Comparison of ENCODE assay signal across 8 cellular contexts in the genomic region with DNA sequence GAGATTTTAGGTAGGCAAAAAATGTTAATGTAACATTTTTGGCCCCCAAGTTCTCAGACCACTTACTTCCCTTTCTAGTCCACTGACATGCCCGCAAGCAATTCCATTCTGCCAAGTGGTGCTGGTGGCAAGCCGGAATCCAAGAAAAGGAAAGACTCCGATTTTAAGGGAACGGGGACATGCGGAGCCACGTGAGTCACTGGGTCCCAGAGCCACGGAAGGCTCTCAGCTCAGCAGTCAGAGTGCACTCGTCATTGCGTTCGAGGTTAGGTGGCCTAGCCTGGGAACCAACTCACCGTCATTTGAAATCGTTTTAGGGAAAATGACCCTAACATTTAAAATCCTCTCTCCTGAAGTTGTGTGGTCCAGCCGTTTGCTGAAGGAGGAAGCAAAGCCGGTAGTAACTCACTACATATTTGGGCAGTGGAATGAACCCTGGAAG. TPM values are rescaled to one million over a fixed set of nuclear protein-coding genes. Genes with fewer than 3 reads are reported as not detected.
DNase-seq lines count a peak whose midpoint lies in the region; ATAC-seq and TF ChIP-seq lines count a peak whose summit lies in the region.

No MANE protein-coding gene starts in this region.

- H3K4me1 ChIP-seq in RWPE2 (ENCODE audit: insufficient read depth, poor library complexity, severe bottlenecking) (no peaks in the 10 kb centered on the region), left lung (peaks cover 0 to 23% of the 10 kb centered on the region in 2 donors)

- ATAC-seq in RWPE2 (ENCODE audit: low read depth) (no peak), left lung (peak; percentile 10)

- H3K36me3 ChIP-seq in GM06990 (ENCODE audit: control insufficient read depth, insufficient read depth, low read length) (no peaks in the 10 kb centered on the region), RWPE2 (ENCODE audit: low read depth) (0 out of 2 replicates have a peak, but pooled peaks cover 1% of the 10 kb centered on the region), left lung (no peaks in the 10 kb centered on the region)

- DNase-seq in A172 (ENCODE audit: low spot score) (peak; percentile 23), GM06990 (ENCODE audit: extremely low read depth, insufficient read length) (peak; percentile 25), RWPE2 (ENCODE audit: low spot score) (no peak), choroid plexus epithelial cell (ENCODE audit: low read depth) (peak; percentile 25), left lung (peak in 1 of 2 donors; percentile 70), NCI-H1048 (lab: John Stamatoyannopoulos, UW) (no peak), dedifferentiated amniotic fluid mesenchymal stem cell (ENCODE audit: extremely low spot score) (no peak)
- peak; percentile 5 for DNase-seq in stimulated activated CD4-positive, alpha-beta T cell treated with anti-CD3 and anti-CD28 coated beads, Interleukin-4, amount 100 ng/mL, for 24 hours

- H3K27ac ChIP-seq in RWPE2 (ENCODE audit: poor library complexity, severe bottlenecking) = peak overlapping the region; percentile 90
- H3K27ac ChIP-seq in left lung = peak overlapping the region; percentile 97 to 98

- intact Hi-C loops in left lung (cut with DNase I) = no loop called here

- H3K27me3 ChIP-seq in GM06990 (replicated peaks; ENCODE audit: control insufficient read depth, insufficient read depth, low read length) = no peaks in the 10 kb centered on the region
- no peaks in the 10 kb centered on the region for H3K27me3 ChIP-seq in RWPE2 (ENCODE audit: insufficient read depth, poor library complexity, severe bottlenecking)
- no peaks in the 10 kb centered on the region for H3K27me3 ChIP-seq in left lung

- no peak for TF ChIP-seq CTCF in GM06990 (IDR thresholded peaks at IDR 0.05; ENCODE audit: insufficient read depth, low read length, poor library complexity, severe bottlenecking)
- no peak for TF ChIP-seq CTCF in RWPE2 (IDR thresholded peaks at IDR 0.05; ENCODE audit: poor library complexity, severe bottlenecking)
- no peak for TF ChIP-seq CTCF in choroid plexus epithelial cell (conservative IDR thresholded peaks at IDR 0.05; ENCODE audit: low read depth, low read length)
- TF ChIP-seq CTCF in left lung (IDR thresholded peaks at IDR 0.05) = no peak

- H3K4me3 ChIP-seq in GM06990 (replicated peaks; ENCODE audit: low read depth, low read length) (peak overlapping the region; percentile 75), RWPE2 (ENCODE audit: severe bottlenecking) (peak overlapping the region; percentile 63), choroid plexus epithelial cell (ENCODE audit: low read depth, low read length) (peak overlapping the region; percentile 80), left lung (peak overlapping the region; percentile 86 to 96)

- H3K9me3 ChIP-seq in RWPE2 (ENCODE audit: severe bottlenecking) (no peaks in the 10 kb centered on the region), left lung (no peaks in the 10 kb centered on the region)

RNA-seq across cellular contexts. Expression of gene SIRT5, which starts 0.7 kb away (rescaled TPM):
- total RNA-seq in A172 (2014; rRNA removed; shearing (Covaris generic)) = 7.0 and 9.2 TPM in 2 replicates
- 1 to 10 TPM; 9.0 to 9.2 TPM for total RNA-seq in left lung

RNA-seq across cellular contexts. Expression of gene NOL7, which starts 41.4 kb away (rescaled TPM):
- total RNA-seq in A172 (2014; rRNA removed; shearing (Covaris generic)) = 134 and 164 TPM in 2 replicates
- 10 to 100 TPM; 49.5 to 56.3 TPM for total RNA-seq in left lung

Comparison
In these comparisons a context has a peak if more than half of its experiments do, and no peak if none do; other contexts are left out.
1. DNase-seq: peak in A172 (single experiment), GM06990 (single experiment), choroid plexus epithelial cell (single experiment) and stimulated activated CD4-positive, alpha-beta T cell treated with anti-CD3 and anti-CD28 coated beads, Interleukin-4, amount 100 ng/mL, for 24 hours (single experiment); none in RWPE2 (single experiment), NCI-H1048 (single experiment) and dedifferentiated amniotic fluid mesenchymal stem cell (single experiment).
2. Peak in every context shown above with its lines, with median percentiles within 50 percentile points of each other: H3K4me3 ChIP-seq.